Comparison of ENCODE assay signal across 32 cellular contexts in the genomic region with DNA sequence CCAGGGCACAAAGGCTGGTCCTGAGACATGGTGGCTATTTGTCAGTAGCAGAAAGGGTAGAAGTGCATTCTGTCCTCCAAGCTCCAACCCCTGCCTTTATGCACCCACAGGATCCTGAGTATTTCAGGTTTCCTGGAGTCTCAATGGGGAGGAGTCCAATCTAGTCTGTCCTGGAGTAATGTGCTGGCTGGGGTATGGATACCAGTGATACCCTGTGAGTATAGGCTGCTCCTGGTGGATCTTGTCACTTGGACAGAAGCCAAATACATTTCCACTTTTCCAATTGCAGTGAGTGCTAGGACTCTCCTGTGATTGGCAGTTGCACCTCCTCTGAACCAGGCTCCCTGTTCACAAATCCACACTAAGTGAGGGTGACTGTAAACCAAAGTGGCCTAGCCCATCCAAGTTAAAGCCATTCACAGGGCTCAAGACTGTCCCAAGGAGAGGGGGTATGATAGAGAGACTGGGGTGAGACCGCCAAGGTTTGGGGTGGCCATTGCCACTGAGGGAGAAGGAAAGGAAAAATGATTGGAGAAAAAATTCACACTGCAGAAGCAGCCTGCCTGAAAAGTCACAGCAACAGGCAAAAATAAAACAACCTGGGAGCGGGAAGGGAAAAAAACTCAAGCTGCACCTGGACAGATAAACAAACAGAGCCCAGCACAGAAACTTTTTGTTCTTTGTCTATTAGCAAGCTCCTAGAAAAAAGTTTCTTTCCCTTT.
"Had no signal": no experiment of that assay in that cellular context is flagged by ENCODE, and none has a peak within 500 bp of the region (broad histone marks: within the 10 kb centered on the region; RNA-seq: fewer than 3 reads in every experiment).

No MANE protein-coding gene starts in this region.

- H3K9me3 Mint-ChIP-seq: activated B cell treated with CpG ODN at 0.5 μM for 24 hours; activated CD4-positive, alpha-beta memory T cell treated with anti-CD3 and anti-CD28 coated beads for 36 hours; activated CD4-positive, alpha-beta T cell treated with anti-CD3 and anti-CD28 coated beads, Interleukin-2, amount 10 ng/mL, durations not matched to agents 24 days and 14 days; activated naive CD4-positive, alpha-beta T cell treated with anti-CD3 and anti-CD28 coated beads, Interleukin-2, amount 50 U/mL, for 72 hours; activated naive CD8-positive, alpha-beta T cell treated with anti-CD3 and anti-CD28 coated beads, Interleukin-2, amount 50 U/mL, for 24 hours; activated T-cell treated with anti-CD3 and anti-CD28 coated beads, Interleukin-2, amount 50 U/mL, for 4 hours; central memory CD8-positive, alpha-beta T cell; T-cell had no signal

- ATAC-seq: activated naive CD4-positive, alpha-beta T cell treated with anti-CD3 and anti-CD28 coated beads, Interleukin-2, amount 50 U/mL, for 72 hours; activated naive CD8-positive, alpha-beta T cell treated with anti-CD3 and anti-CD28 coated beads, Interleukin-2, amount 50 U/mL, for 24 hours; activated T-cell treated with anti-CD3 and anti-CD28 coated beads, Interleukin-2, amount 50 U/mL, for 4 hours; Panc1; Right ventricle myocardium inferior; T-cell had no signal

- H3K4me1 ChIP-seq: ascending aorta had no signal

- H3K36me3 ChIP-seq: ascending aorta had no signal

- H3K4me1 Mint-ChIP-seq: activated B cell treated with CpG ODN at 0.5 μM for 24 hours; activated CD4-positive, alpha-beta T cell treated with anti-CD3 and anti-CD28 coated beads, Interleukin-2, amount 10 ng/mL, durations not matched to agents 24 days and 14 days; activated naive CD8-positive, alpha-beta T cell treated with anti-CD3 and anti-CD28 coated beads, Interleukin-2, amount 50 U/mL, for 24 hours; brain; central memory CD8-positive, alpha-beta T cell; T-cell had no signal

- H3K4me3 Mint-ChIP-seq: activated B cell treated with CpG ODN at 0.5 μM for 24 hours; activated CD4-positive, alpha-beta memory T cell treated with anti-CD3 and anti-CD28 coated beads for 36 hours; activated CD4-positive, alpha-beta T cell treated with anti-CD3 and anti-CD28 coated beads, Interleukin-2, amount 10 ng/mL, durations not matched to agents 24 days and 14 days; activated naive CD8-positive, alpha-beta T cell treated with anti-CD3 and anti-CD28 coated beads, Interleukin-2, amount 50 U/mL, for 24 hours; activated T-cell treated with anti-CD3 and anti-CD28 coated beads, Interleukin-2, amount 50 U/mL, for 4 hours; brain; central memory CD8-positive, alpha-beta T cell; T-cell had no signal

- DNase-seq: activated B cell treated with CpG ODN at 0.5 μM for 24 hours; activated CD4-positive, alpha-beta memory T cell treated with anti-CD3 and anti-CD28 coated beads for 36 hours; activated CD4-positive, alpha-beta T cell treated with anti-CD3 and anti-CD28 coated beads for 1 hour; activated CD4-positive, alpha-beta T cell treated with anti-CD3 and anti-CD28 coated beads, Interleukin-2, amount 10 ng/mL, durations not matched to agents 24 days and 14 days; activated CD8-positive, alpha-beta memory T cell treated with anti-CD3 and anti-CD28 coated beads for 24 hours; activated effector memory CD4-positive, alpha-beta T cell treated with anti-CD3 and anti-CD28 coated beads, Interleukin-2, amount 50 U/mL, for 16 hours; activated naive CD4-positive, alpha-beta T cell treated with Interleukin-2 at 50 U/mL for 16 hours; activated naive CD8-positive, alpha-beta T cell treated with anti-CD3 and anti-CD28 coated beads, Interleukin-2, amount 50 U/mL, for 24 hours; activated T-cell treated with anti-CD3 and anti-CD28 coated beads, Interleukin-2, amount 50 U/mL, for 4 hours; amniotic stem cell; MM.1S; NCI-H1105 treated with DMSO at 0.1 percent for 48 hours; NCI-H1436 treated with DMSO at 0.1 percent for 48 hours; NCI-H187 treated with DMSO at 0.1 percent for 48 hours; NCI-H2081 treated with DMSO at 0.1 percent for 48 hours; NCI-H345; NCI-H524; NCI-H774; NK-92 treated with Interleukin-12 subunit alpha and Interleukin-12 subunit beta, amount 100 ng/mL, for 24 hours; OCI-M1; RPMI8226; T-cell; T-helper 2 cell; T1000 had no signal

- H3K4me3 ChIP-seq: ascending aorta, SK-N-MC had no signal

- FAIRE-seq: TTC549 had no signal

- H3K27me3 ChIP-seq: ascending aorta had no signal

- H3K36me3 Mint-ChIP-seq: activated CD4-positive, alpha-beta memory T cell treated with anti-CD3 and anti-CD28 coated beads for 36 hours; activated naive CD4-positive, alpha-beta T cell treated with anti-CD3 and anti-CD28 coated beads, Interleukin-2, amount 50 U/mL, for 72 hours; brain; T-cell had no signal

- H3K27ac ChIP-seq: ascending aorta, SK-N-MC had no signal

- H3K27ac Mint-ChIP-seq: activated B cell treated with CpG ODN at 0.5 μM for 24 hours; activated CD4-positive, alpha-beta memory T cell treated with anti-CD3 and anti-CD28 coated beads for 36 hours; activated CD4-positive, alpha-beta T cell treated with anti-CD3 and anti-CD28 coated beads, Interleukin-2, amount 10 ng/mL, durations not matched to agents 24 days and 14 days; activated naive CD4-positive, alpha-beta T cell treated with anti-CD3 and anti-CD28 coated beads, Interleukin-2, amount 50 U/mL, for 72 hours; activated naive CD8-positive, alpha-beta T cell treated with anti-CD3 and anti-CD28 coated beads, Interleukin-2, amount 50 U/mL, for 24 hours; brain; T-cell had no signal

- H3K9me3 ChIP-seq: ascending aorta had no signal
